In genomic region chr11:126355926-126356897, GRCh38 we compare ENCODE assay signal across 8 cellular contexts. TPM values are rescaled to one million over a fixed set of nuclear protein-coding genes. Genes with fewer than 3 reads are reported as not detected.
DNase-seq lines count a peak whose midpoint lies in the region; ATAC-seq and TF ChIP-seq lines count a peak whose summit lies in the region.

No MANE protein-coding gene starts in this region.

- peak; percentile 24 for TF ChIP-seq CTCF in chondrocyte (IDR thresholded peaks at IDR 0.05)

- H3K4me1 Mint-ChIP-seq in chondrocyte (ENCODE audit: low read depth), result peaks cover 84% of the 10 kb centered on the region
- peaks cover 50% of the 10 kb centered on the region for H3K4me1 Mint-ChIP-seq in stimulated activated effector memory CD8-positive, alpha-beta T cell treated with anti-CD3 and anti-CD28 coated beads, Interleukin-12 subunit alpha, Interleukin-12 subunit beta, amount 100 ng/mL, for 72 hours

- ATAC-seq in HG02763 (IDR thresholded peaks at IDR 0.05; ENCODE audit: unreplicated experiment), result peak; percentile 3
- peak; percentile 25 for ATAC-seq in stimulated activated effector memory CD8-positive, alpha-beta T cell treated with anti-CD3 and anti-CD28 coated beads, Interleukin-12 subunit alpha, Interleukin-12 subunit beta, amount 100 ng/mL, for 72 hours

- H3K4me3 Mint-ChIP-seq in chondrocyte (ENCODE audit: unreplicated experiment), result peak overlapping the region; percentile 80
- H3K4me3 Mint-ChIP-seq in stimulated activated effector memory CD8-positive, alpha-beta T cell treated with anti-CD3 and anti-CD28 coated beads, Interleukin-12 subunit alpha, Interleukin-12 subunit beta, amount 100 ng/mL, for 72 hours, result peak overlapping the region; percentile 95

- H3K27me3 Mint-ChIP-seq in chondrocyte (ENCODE audit: low read depth), result no peaks in the 10 kb centered on the region

- no peaks in the 10 kb centered on the region for H3K36me3 Mint-ChIP-seq in chondrocyte (ENCODE audit: low read depth)
- H3K36me3 Mint-ChIP-seq in stimulated activated effector memory CD8-positive, alpha-beta T cell treated with anti-CD3 and anti-CD28 coated beads, Interleukin-12 subunit alpha, Interleukin-12 subunit beta, amount 100 ng/mL, for 72 hours, result peaks cover 20% of the 10 kb centered on the region

- no peaks in the 10 kb centered on the region for H3K9me3 Mint-ChIP-seq in chondrocyte (ENCODE audit: low read depth)
- H3K9me3 Mint-ChIP-seq in stimulated activated effector memory CD8-positive, alpha-beta T cell treated with anti-CD3 and anti-CD28 coated beads, Interleukin-12 subunit alpha, Interleukin-12 subunit beta, amount 100 ng/mL, for 72 hours, result no peaks in the 10 kb centered on the region

- DNase-seq in NCI-H82 (lab: John Stamatoyannopoulos, UW) (peak; percentile 41), NCI-H82 treated with DMSO at 0.1 percent for 48 hours (lab: John Stamatoyannopoulos, UW; ENCODE audit: unreplicated experiment) (no peak), RPMI7951 (ENCODE audit: low read depth) (peak; percentile 92), chondrocyte (ENCODE audit: low spot score) (peak; percentile 92), kidney tubule cell (ENCODE audit: low spot score) (peak; percentile 34), NCI-H2171 (lab: John Stamatoyannopoulos, UW) (no peak)
- DNase-seq in stimulated activated effector memory CD8-positive, alpha-beta T cell treated with anti-CD3 and anti-CD28 coated beads, Interleukin-12 subunit alpha, Interleukin-12 subunit beta, amount 100 ng/mL, for 72 hours (ENCODE audit: low spot score in 2 of 2), result peak in 1 of 2 donors; percentile 69

- peak overlapping the region; percentile 89 for H3K27ac Mint-ChIP-seq in chondrocyte (ENCODE audit: unreplicated experiment)
- peak overlapping the region; percentile 75 for H3K27ac Mint-ChIP-seq in stimulated activated effector memory CD8-positive, alpha-beta T cell treated with anti-CD3 and anti-CD28 coated beads, Interleukin-12 subunit alpha, Interleukin-12 subunit beta, amount 100 ng/mL, for 72 hours

RNA-seq across cellular contexts. Expression of gene ST3GAL4, which starts 0.7 kb away (rescaled TPM):
- 99.7 and 108 TPM in 2 replicates for total RNA-seq in RPMI7951 (2014; rRNA removed; shearing (Covaris generic))
- total RNA-seq in chondrocyte, result 30.7 to 75.9 TPM (median 30.9 TPM) in 3 replicates

RNA-seq across cellular contexts. Expression of gene DCPS, which starts 52.4 kb away (rescaled TPM):
- 41.7 and 50.0 TPM in 2 replicates for total RNA-seq in RPMI7951 (2014; rRNA removed; shearing (Covaris generic))
- total RNA-seq in chondrocyte, result 12.3 to 14.8 TPM (median 12.4 TPM) in 3 replicates

Comparison
In these comparisons a context has a peak if more than half of its experiments do, and no peak if none do; other contexts are left out.
1. DNase-seq: peak in NCI-H82 (single experiment), RPMI7951 (single experiment), chondrocyte (single experiment) and kidney tubule cell (single experiment); none in NCI-H82 treated with DMSO at 0.1 percent for 48 hours (single experiment) and NCI-H2171 (single experiment).